ENCODE assay signal across 8 cellular contexts in genomic region chr7:98280791-98281756, GRCh38. TPM values are rescaled to one million over a fixed set of nuclear protein-coding genes. Genes with fewer than 3 reads are reported as not detected.
DNase-seq lines count a peak whose midpoint lies in the region; ATAC-seq, FAIRE-seq and TF ChIP-seq lines count a peak whose summit lies in the region.

Gene BRI3, plus strand, starts transcription at chr7:98281686. Its CDS starts 110 bp downstream, at chr7:98281796.

- intact Hi-C loops in activated B cell treated with CpG ODN at 0.5 μM for 24 hours (cut with micrococcal nuclease), result loop anchor here (1.0 to 10.0 kb wide), 10 partner anchors 29 to 1166 kb away; partner anchors contain the start of genes ASNS, BAIAP2L1, LMTK2 and SDHAF3

- peak; percentile 76 to 79 for ATAC-seq in A549
- peak; percentile 57 for ATAC-seq in GM18858 (IDR thresholded peaks at IDR 0.05; ENCODE audit: unreplicated experiment)
- ATAC-seq in HG03066 (IDR thresholded peaks at IDR 0.05; ENCODE audit: low read depth, unreplicated experiment), result peak; percentile 75
- peak; percentile 82 for ATAC-seq in activated B cell treated with CpG ODN at 0.5 μM for 24 hours (ENCODE audit: low read depth)

- peaks cover 36% of the 10 kb centered on the region for H3K4me1 Mint-ChIP-seq in activated B cell treated with CpG ODN at 0.5 μM for 24 hours

- peak within 1 kb of the TSS; percentile 98 for H3K4me3 ChIP-seq in A549

- H3K27ac Mint-ChIP-seq in activated B cell treated with CpG ODN at 0.5 μM for 24 hours, result peak within 1 kb of the TSS; percentile 75

- peak within 1 kb of the TSS; percentile 98 for H3K4me2 ChIP-seq in A549

- TF ChIP-seq EP300 in A549 (IDR thresholded peaks at IDR 0.05), result peak in 1 of 2 experiments; percentile 36; a peak in 1 of 5 replicates

- no peak for TF ChIP-seq CTCF in A549 (IDR thresholded peaks at IDR 0.05)
- TF ChIP-seq CTCF in activated B cell treated with CpG ODN at 0.5 μM for 24 hours (IDR thresholded peaks at IDR 0.05), result no peak

- H3K27me3 Mint-ChIP-seq in activated B cell treated with CpG ODN at 0.5 μM for 24 hours, result no peaks in the 10 kb centered on the region

- no peaks in the 10 kb centered on the region for H3K9me3 ChIP-seq in A549

- peak within 1 kb of the TSS; percentile 98 to 99 for H3K27ac ChIP-seq in A549
- peak within 1 kb of the TSS; percentile 92 for H3K27ac ChIP-seq in caudate nucleus (ENCODE audit: low read depth, low read length)

- DNase-seq in A549 (ENCODE audit: low read depth in 1 of 2, low spot score in 1 of 2), result peak; percentile 85 to 90
- peak; percentile 94 for DNase-seq in NCI-H2227 (lab: John Stamatoyannopoulos, UW; ENCODE audit: unreplicated experiment)
- peak; percentile 86 for DNase-seq in activated B cell treated with CpG ODN at 0.5 μM for 24 hours
- peak in 60 of 61 donors; percentile 31 to 98 (median 85) for DNase-seq in caudate nucleus (lab: John Stamatoyannopoulos, UW)
- peak; percentile 98 for DNase-seq in stimulated activated CD4-positive, alpha-beta T cell treated with anti-CD3 and anti-CD28 coated beads, Interleukin-12 subunit alpha, Interleukin-12 subunit beta, amount 100 ng/mL, for 4 hours

- H3K36me3 Mint-ChIP-seq in activated B cell treated with CpG ODN at 0.5 μM for 24 hours (ENCODE audit: low read depth), result peaks cover 1% of the 10 kb centered on the region

- peak; percentile 91 for TF ChIP-seq POLR2A in A549 (IDR thresholded peaks at IDR 0.05; ENCODE audit: low read length)

- H3K4me1 ChIP-seq in A549, result peaks cover 63% of the 10 kb centered on the region

- no peak for TF ChIP-seq RAD21 in A549 (conservative IDR thresholded peaks at IDR 0.05 in 1 of 2, IDR thresholded peaks at IDR 0.05 in 1 of 2)

- FAIRE-seq in A549 (lab: Jason Lieb, UNC) (no peak), islet of Langerhans (lab: Jason Lieb, UNC) (peak; percentile 43)

- H3K9me3 Mint-ChIP-seq in activated B cell treated with CpG ODN at 0.5 μM for 24 hours, result no peaks in the 10 kb centered on the region

- POLR2A ChIA-PET in A549 (lab: Yijun Ruan, JAX) (interaction anchor here (2.3 kb wide), 1 partner anchor 14 kb away, joined by 6 read pairs; no protein-coding TSS in a partner anchor), activated B cell treated with CpG ODN at 0.5 μM for 24 hours (lab: Charles Lee) (interaction anchor here (0.6 to 2.3 kb wide), 6 partner anchors 33 to 599 kb away, joined by 3 to 6 read pairs (median 4); partner anchors contain the start of genes BAIAP2L1 and TRRAP)

- 14% methylated on average over 22 of the region's 92 CpGs for WGBS in A549 (ENCODE audit: missing lambda C conversion rate)

- CTCF ChIA-PET in A549 (lab: Yijun Ruan, JAX), result interaction anchor here (1.4 kb wide), 1 partner anchor 14 kb away, joined by 3 read pairs; no protein-coding TSS in a partner anchor
- CTCF ChIA-PET in activated B cell treated with CpG ODN at 0.5 μM for 24 hours (lab: Charles Lee), result interaction anchor here (1.0 kb wide), 2 partner anchors 120 to 598 kb away, joined by 3 to 4 read pairs; partner anchors contain the start of gene BAIAP2L1

- H3K4me3 Mint-ChIP-seq in activated B cell treated with CpG ODN at 0.5 μM for 24 hours, result peak within 1 kb of the TSS; percentile 86

TF ChIP-seq in A549, 52 proteins besides CTCF, POLR2A, EP300 and RAD21:
- TF ChIP-seq BHLHE40 (IDR thresholded peaks at IDR 0.05; ENCODE audit: low read depth, low read length) (no peak), JUN (IDR thresholded peaks at IDR 0.05) (peak; percentile 40 to 76; a peak in 3 of 5 replicates), EHMT2 (IDR thresholded peaks at IDR 0.05; ENCODE audit: low read depth) (no peak), CEBPB (IDR thresholded peaks at IDR 0.05) (no peak), PHF8 (IDR thresholded peaks at IDR 0.05; ENCODE audit: borderline replicate concordance, low read depth) (peak; percentile 70; the same call in 1 of the 2 replicates)

RNA-seq across cellular contexts. Expression of gene BRI3, which starts in this region (rescaled TPM):
- 61.0 and 68.3 TPM in 2 replicates for polyA plus RNA-seq in A549 (2011; rRNA removed)
- polyA plus RNA-seq in A549 (2012; cell fraction: cytosol; rRNA removed), result 67.0 and 79.0 TPM in 2 replicates
- 29.3 and 35.6 TPM in 2 replicates for polyA plus RNA-seq in A549 (2012; cell fraction: nucleus; rRNA removed)
- 60.8 to 73.0 TPM (median 61.5 TPM) in 3 replicates for polyA plus RNA-seq in A549 (2017; fragmentation: RNase III; extraction: RNeasy Plus Mini Kit Qiagen cat#74134 plus additional on column Dnase treatment)
- polyA minus RNA-seq in A549 (2011; rRNA and poly(A)+ RNA removed), result 49.2 and 51.8 TPM in 2 replicates
- 53.7 and 55.9 TPM in 2 replicates for total RNA-seq in activated B cell treated with CpG ODN at 0.5 μM for 24 hours

Comparison
In these comparisons a context has a peak if more than half of its experiments do, and no peak if none do; other contexts are left out.
1. Peak in every context shown above with its lines: DNase-seq, ATAC-seq, H3K4me3 ChIP-seq and H3K27ac ChIP-seq.